ENCODE assay signal across 1 cellular context in the genomic region with DNA sequence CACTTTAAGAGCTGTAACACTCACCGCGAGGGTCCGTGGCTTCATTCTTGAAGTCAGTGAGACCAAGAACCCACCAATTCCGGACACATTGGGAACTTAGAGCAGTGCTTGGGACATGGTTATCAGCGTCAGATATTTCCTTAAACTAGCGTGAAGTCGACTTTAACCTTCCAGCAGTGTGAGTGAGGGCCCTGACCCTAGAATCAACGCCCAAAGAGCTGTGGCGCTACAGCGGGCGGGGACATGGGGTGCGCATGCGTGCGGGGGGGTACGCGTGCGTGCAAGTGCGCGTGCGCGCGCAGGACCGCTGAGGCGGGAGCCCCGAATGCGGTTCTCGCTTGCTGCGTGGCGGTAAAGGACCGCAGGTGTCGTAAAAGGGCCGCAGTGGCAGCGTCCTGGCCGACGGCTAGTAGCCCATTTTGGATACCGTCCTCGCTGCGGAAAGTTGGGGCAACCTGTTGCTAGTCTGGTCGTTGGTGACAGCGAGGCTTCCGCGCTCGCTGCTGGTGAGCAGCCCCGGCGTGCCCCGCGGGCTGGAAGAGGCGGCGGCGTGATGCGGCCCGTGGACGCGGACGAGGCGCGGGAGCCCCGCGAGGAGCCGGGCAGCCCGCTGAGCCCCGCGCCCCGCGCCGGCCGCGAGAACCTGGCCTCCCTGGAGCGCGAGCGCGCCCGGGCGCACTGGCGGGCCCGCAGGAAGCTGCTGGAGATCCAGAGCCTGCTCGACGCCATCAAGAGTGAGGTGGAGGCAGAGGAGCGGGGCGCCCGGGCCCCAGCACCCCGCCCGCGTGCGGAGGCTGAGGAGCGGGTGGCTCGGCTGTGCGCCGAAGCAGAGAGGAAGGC.
TF ChIP-seq lines count a peak whose summit lies in the region.

No MANE protein-coding gene starts in this region.

TF ChIP-seq in endothelial cell of umbilical vein, 7 proteins besides CTCF, POLR2A, EP300 and RAD21:
- TF ChIP-seq MYC (IDR thresholded peaks at IDR 0.05; ENCODE audit: low read depth, low read length) (no peak), POLR2AphosphoS5 (IDR thresholded peaks at IDR 0.05; ENCODE audit: insufficient read depth, low read depth, low read length) (peak; percentile 64), EZH2 (IDR thresholded peaks at IDR 0.05; ENCODE audit: borderline replicate concordance, low read depth, low read length, severe bottlenecking) (no peak), GATA2 (IDR thresholded peaks at IDR 0.05; ENCODE audit: insufficient read depth, insufficient read length, low read depth, low read length) (no peak), JUN (IDR thresholded peaks at IDR 0.05; ENCODE audit: borderline replicate concordance, insufficient read depth, insufficient read length, low read depth) (no peak), FOS (IDR thresholded peaks at IDR 0.05; ENCODE audit: borderline replicate concordance, insufficient read depth, low read length) (no peak)
- TF ChIP-seq, protein P1, sequence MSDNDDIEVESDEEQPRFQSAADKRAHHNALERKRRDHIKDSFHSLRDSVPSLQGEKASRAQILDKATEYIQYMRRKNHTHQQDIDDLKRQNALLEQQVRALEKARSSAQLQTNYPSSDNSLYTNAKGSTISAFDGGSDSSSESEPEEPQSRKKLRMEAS (IDR thresholded peaks at IDR 0.05; ENCODE audit: insufficient read depth, insufficient read length) = peak; percentile 93
